ENCODE assay signal across 15 cellular contexts in the genomic region with DNA sequence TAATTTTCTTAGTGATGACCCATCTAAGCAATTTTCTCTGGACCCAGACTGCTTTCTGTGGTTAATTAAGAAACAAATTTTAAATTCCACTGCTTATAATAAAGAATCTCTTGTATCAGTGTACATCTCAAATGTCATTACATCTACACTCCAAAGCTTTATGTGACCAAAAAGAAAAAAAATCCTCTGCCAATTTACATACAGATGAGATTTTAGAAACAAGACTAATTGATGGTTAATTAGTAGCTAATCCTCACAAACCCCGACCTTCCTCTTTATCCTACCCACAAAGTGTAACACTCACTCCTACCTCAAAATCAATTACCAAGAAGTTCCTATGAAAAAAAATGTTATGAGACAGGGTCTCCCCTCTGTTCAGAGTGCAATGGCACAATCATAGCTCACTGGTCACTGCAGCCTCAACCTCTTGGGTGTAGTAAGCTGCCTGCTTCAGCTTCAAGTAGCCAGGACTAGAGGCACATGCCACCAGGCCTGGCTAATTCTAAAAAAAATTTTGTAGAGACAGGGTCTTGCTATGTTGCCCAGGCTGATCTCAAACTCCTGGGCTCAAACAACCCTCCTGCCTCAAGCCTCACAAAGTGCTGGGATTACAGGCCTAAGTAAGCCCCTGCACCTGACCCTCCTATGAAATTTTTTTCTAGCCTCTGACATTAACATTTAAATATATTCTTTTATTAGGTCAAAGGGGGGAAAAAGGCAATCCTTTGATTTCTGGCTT. TPM values are rescaled to one million over a fixed set of nuclear protein-coding genes. Genes with fewer than 3 reads are reported as not detected.
DNase-seq lines count a peak whose midpoint lies in the region; ATAC-seq, FAIRE-seq and TF ChIP-seq lines count a peak whose summit lies in the region.
"Had no signal": no experiment of that assay in that cellular context is flagged by ENCODE, and none has a peak within 500 bp of the region (broad histone marks: within the 10 kb centered on the region; RNA-seq: fewer than 3 reads in every experiment).

No MANE protein-coding gene starts in this region.

- H3K9me1 ChIP-seq in keratinocyte (ENCODE audit: control insufficient read depth, extremely low read depth, insufficient read depth, low read length), result no peaks in the 10 kb centered on the region

- H3K27me3 ChIP-seq in keratinocyte (ENCODE audit: control insufficient read depth, extremely low read depth, insufficient read depth, low read length), result no peaks in the 10 kb centered on the region

- DNase-seq in activated T-cell treated with anti-CD3 and anti-CD28 coated beads, Interleukin-2, amount 50 U/mL, for 24 hours, result no peak
- DNase-seq in activated T-cell treated with anti-CD3 and anti-CD28 coated beads, Interleukin-2, amount 50 U/mL, for 48 hours, result no peak
- DNase-seq in T-helper 17 cell (no peak), keratinocyte (ENCODE audit: low read depth, low spot score) (no peak), NCI-H1048 (lab: John Stamatoyannopoulos, UW) (no peak), hypothalamus (lab: John Stamatoyannopoulos, UW) (no peak)
- no peak for DNase-seq in stimulated activated naive B cell treated with anti-CD40 and anti-IgM and Interleukin-4, amounts not matched to agents 10 μg/mL and 1 μg/mL and 100 μg/mL, for 72 hours
- DNase-seq: ACHN; activated CD4-positive, alpha-beta T cell treated with anti-CD3 and anti-CD28 coated beads, Interleukin-2, amount 50 U/mL, for 4 hours; dermis blood vessel endothelial cell; NCI-H2171 had no signal

- no peak overlapping the region for H3K27ac ChIP-seq in keratinocyte (ENCODE audit: control insufficient read depth, insufficient read depth, low read length)
- H3K27ac ChIP-seq: HL-60 had no signal

- peak overlapping the region; percentile 35 for H3K27ac Mint-ChIP-seq in activated T-cell treated with anti-CD3 and anti-CD28 coated beads, Interleukin-2, amount 50 U/mL, for 24 hours
- H3K27ac Mint-ChIP-seq in T-helper 17 cell, result peak overlapping the region; percentile 73
- H3K27ac Mint-ChIP-seq in stimulated activated naive B cell treated with anti-CD40 and anti-IgM and Interleukin-4, amounts not matched to agents 10 μg/mL and 1 μg/mL and 100 μg/mL, for 72 hours, result peak overlapping the region; percentile 79
- H3K27ac Mint-ChIP-seq: T-helper 1 cell treated with Interleukin-12 subunit alpha and Interleukin-12 subunit beta and Interleukin-4 antibody, amounts not matched to agents 30 μg/mL and 1 μg/mL, for 36 hours had no signal

- dilution Hi-C loops in keratinocyte (cut with MboI; ENCODE audit: extremely low pct_ligation_motif_present, low sequenced_read_pairs), result no loop called here

- peaks cover 79% of the 10 kb centered on the region for H3K79me2 ChIP-seq in keratinocyte (ENCODE audit: control insufficient read depth, insufficient read depth, low read length)

- H3K4me3 Mint-ChIP-seq in activated T-cell treated with anti-CD3 and anti-CD28 coated beads, Interleukin-2, amount 50 U/mL, for 24 hours, result no peak overlapping the region
- H3K4me3 Mint-ChIP-seq in T-helper 17 cell, result peak overlapping the region; percentile 19
- no peak overlapping the region for H3K4me3 Mint-ChIP-seq in stimulated activated naive B cell treated with anti-CD40 and anti-IgM and Interleukin-4, amounts not matched to agents 10 μg/mL and 1 μg/mL and 100 μg/mL, for 72 hours
- H3K4me3 Mint-ChIP-seq: T-helper 1 cell treated with Interleukin-12 subunit alpha and Interleukin-12 subunit beta and Interleukin-4 antibody, amounts not matched to agents 30 μg/mL and 1 μg/mL, for 36 hours had no signal

- no peak overlapping the region for H2AFZ ChIP-seq in keratinocyte (ENCODE audit: control insufficient read depth, low read length)

- H3K36me3 Mint-ChIP-seq in activated T-cell treated with anti-CD3 and anti-CD28 coated beads, Interleukin-2, amount 50 U/mL, for 24 hours (ENCODE audit: low read depth), result peaks cover 96% of the 10 kb centered on the region
- H3K36me3 Mint-ChIP-seq in T-helper 17 cell (ENCODE audit: low read depth), result peaks cover 4% of the 10 kb centered on the region
- peaks cover 28 to 52% of the 10 kb centered on the region in 2 donors for H3K36me3 Mint-ChIP-seq in stimulated activated naive B cell treated with anti-CD40 and anti-IgM and Interleukin-4, amounts not matched to agents 10 μg/mL and 1 μg/mL and 100 μg/mL, for 72 hours

- H4K20me1 ChIP-seq in keratinocyte (ENCODE audit: control insufficient read depth, extremely low read depth, insufficient read depth, low read length), result peaks cover 14% of the 10 kb centered on the region

- FAIRE-seq in keratinocyte (lab: Jason Lieb, UNC), result peak; percentile 75
- FAIRE-seq: urothelium cell line had no signal

- peaks cover 11 to 27% of the 10 kb centered on the region in 2 experiments for H3K36me3 ChIP-seq in keratinocyte (ENCODE audit: control insufficient read depth in 2 of 2, extremely low read depth in 1 of 2, insufficient read depth in 2 of 2, low read length in 2 of 2)

- H3K9me3 Mint-ChIP-seq in activated T-cell treated with anti-CD3 and anti-CD28 coated beads, Interleukin-2, amount 50 U/mL, for 24 hours, result no peaks in the 10 kb centered on the region
- H3K9me3 Mint-ChIP-seq in stimulated activated naive B cell treated with anti-CD40 and anti-IgM and Interleukin-4, amounts not matched to agents 10 μg/mL and 1 μg/mL and 100 μg/mL, for 72 hours, result no peaks in the 10 kb centered on the region
- H3K9me3 Mint-ChIP-seq: T-helper 1 cell treated with Interleukin-12 subunit alpha and Interleukin-12 subunit beta and Interleukin-4 antibody, amounts not matched to agents 30 μg/mL and 1 μg/mL, for 36 hours had no signal

- ATAC-seq in T-helper 17 cell, result no peak
- peak; percentile 41 to 61 for ATAC-seq in stimulated activated naive B cell treated with anti-CD40 and anti-IgM and Interleukin-4, amounts not matched to agents 10 μg/mL and 1 μg/mL and 100 μg/mL, for 72 hours (replicated peaks)
- no peak for ATAC-seq in GM21786 (IDR thresholded peaks at IDR 0.05; ENCODE audit: unreplicated experiment)

- H3K9me3 ChIP-seq in T-helper 17 cell (ENCODE audit: control insufficient read depth, low read length, poor library complexity, severe bottlenecking) (no peaks in the 10 kb centered on the region), keratinocyte (ENCODE audit: control insufficient read depth, low read depth, low read length) (no peaks in the 10 kb centered on the region)

- no peak overlapping the region for H3K4me3 ChIP-seq in keratinocyte (ENCODE audit: control insufficient read depth in 2 of 3, extremely low read depth in 1 of 3, insufficient read depth in 2 of 3, low read depth in 1 of 3, low read length in 3 of 3)

- peaks cover 57% of the 10 kb centered on the region for H3K4me1 Mint-ChIP-seq in activated T-cell treated with anti-CD3 and anti-CD28 coated beads, Interleukin-2, amount 50 U/mL, for 24 hours (ENCODE audit: low read depth)
- H3K4me1 Mint-ChIP-seq in T-helper 17 cell, result peaks cover 48% of the 10 kb centered on the region
- H3K4me1 Mint-ChIP-seq in stimulated activated naive B cell treated with anti-CD40 and anti-IgM and Interleukin-4, amounts not matched to agents 10 μg/mL and 1 μg/mL and 100 μg/mL, for 72 hours, result peaks cover 19 to 44% of the 10 kb centered on the region in 2 donors

- TF ChIP-seq CTCF in keratinocyte (optimal IDR thresholded peaks at IDR 0.05 in 1 of 3, IDR thresholded peaks at IDR 0.05 in 1 of 3, conservative IDR thresholded peaks at IDR 0.05 in 1 of 3; ENCODE audit: extremely low read depth in 1 of 3, insufficient read depth in 2 of 3, low read length in 3 of 3), result no peak

- H3K4me1 ChIP-seq in keratinocyte (ENCODE audit: control insufficient read depth, extremely low read depth, insufficient read depth, low read length), result no peaks in the 10 kb centered on the region

- no peak overlapping the region for H3K9ac ChIP-seq in keratinocyte (ENCODE audit: control insufficient read depth, extremely low read depth, insufficient read depth, low read length)

- no peaks in the 10 kb centered on the region for H3K27me3 Mint-ChIP-seq in activated T-cell treated with anti-CD3 and anti-CD28 coated beads, Interleukin-2, amount 50 U/mL, for 24 hours
- H3K27me3 Mint-ChIP-seq in T-helper 17 cell, result no peaks in the 10 kb centered on the region
- no peaks in the 10 kb centered on the region for H3K27me3 Mint-ChIP-seq in stimulated activated naive B cell treated with anti-CD40 and anti-IgM and Interleukin-4, amounts not matched to agents 10 μg/mL and 1 μg/mL and 100 μg/mL, for 72 hours

- no peak overlapping the region for H3K4me2 ChIP-seq in keratinocyte (ENCODE audit: control insufficient read depth, extremely low read depth, insufficient read depth, low read depth, low read length)

RNA-seq across cellular contexts. Expression of a gene that starts 14.8 kb away (rescaled TPM):
- 10 to 100 TPM; 47.8 to 65.5 TPM for total RNA-seq in T-helper 17 cell
- 50.5 to 82.1 TPM (median 61.9 TPM) in 3 replicates for polyA plus RNA-seq in keratinocyte
- polyA plus RNA-seq in keratinocyte (2011; ENCODE audit: low read depth), result 530 TPM
- 53.0 and 78.8 TPM in 2 replicates for polyA plus RNA-seq in keratinocyte (2011; cell fraction: cytosol; rRNA removed)
- 49.7 and 76.4 TPM in 2 replicates for polyA plus RNA-seq in keratinocyte (2011; cell fraction: nucleus; rRNA removed)
- polyA plus RNA-seq in keratinocyte (2012; ENCODE audit: low replicate concordance), result 78.7 and 85.6 TPM in 2 replicates
- polyA minus RNA-seq in keratinocyte, result 14.3 to 90.5 TPM (median 37.5 TPM) in 3 replicates
- polyA minus RNA-seq in keratinocyte (2011; cell fraction: cytosol; rRNA and poly(A)+ RNA removed), result 72.5 TPM
- 44.1 and 97.3 TPM in 2 replicates for polyA minus RNA-seq in keratinocyte (2011; cell fraction: nucleus; rRNA and poly(A)+ RNA removed)

Comparison
In these comparisons a context has a peak if more than half of its experiments do, and no peak if none do; other contexts are left out.
1. ATAC-seq: peak in stimulated activated naive B cell treated with anti-CD40 and anti-IgM and Interleukin-4, amounts not matched to agents 10 μg/mL and 1 μg/mL and 100 μg/mL, for 72 hours (2 of 2); none in T-helper 17 cell (single experiment) and GM21786 (single experiment).
2. Peak in every context shown above with its lines, with median percentiles within 50 percentile points of each other: H3K27ac Mint-ChIP-seq.